In genomic region chr2:5589183-5589582, GRCh38 we compare ENCODE assay signal across 13 cellular contexts.
DNase-seq lines count a peak whose midpoint lies in the region; FAIRE-seq and TF ChIP-seq lines count a peak whose summit lies in the region.
"Had no signal": no experiment of that assay in that cellular context is flagged by ENCODE, and none has a peak within 500 bp of the region (broad histone marks: within the 10 kb centered on the region; RNA-seq: fewer than 3 reads in every experiment).

No MANE protein-coding gene starts in this region.

- CTCF ChIA-PET in H1 (lab: Charles Lee; ENCODE audit: partially characterized antibody): interaction anchor here (0.8 to 1.3 kb wide), 3 partner anchors 7 to 326 kb away, joined by 3 read pairs; no protein-coding TSS in a partner anchor

- no peak overlapping the region for H3K14ac ChIP-seq in H1 (ENCODE audit: insufficient read length)

- H3K56ac ChIP-seq in H1 (replicated peaks; ENCODE audit: insufficient read length, low read depth, low read length): no peak overlapping the region

- H2AFZ ChIP-seq in H1 (ENCODE audit: low read length): no peak overlapping the region

- no peak overlapping the region for H2AK5ac ChIP-seq in H1 (ENCODE audit: low read depth, low read length)

- FAIRE-seq in H1 (lab: Jason Lieb, UNC): no peak
- FAIRE-seq: GM12878, H54 had no signal

- WGBS in H1 (ENCODE audit: extremely low coverage in 1 of 2, insufficient coverage in 1 of 2, insufficient read length in 1 of 2, insufficient replicate concordance in 2 of 2, low coverage in 1 of 2, low lambda C conversion rate in 2 of 2, missing lambda C conversion rate in 1 of 2), 2 experiments: 81% methylated on average over 6 of the region's 6 CpGs; no CpG with 5 or more reads in 1 of the 2 experiments

- H2BK20ac ChIP-seq in H1 (ENCODE audit: low read length): no peak overlapping the region

- no peak for TF ChIP-seq POLR2A in H1 (IDR thresholded peaks at IDR 0.05; ENCODE audit: control extremely low read depth in 1 of 2, low read depth in 2 of 2, low read length in 2 of 2)

- POLR2A ChIA-PET in H1 (lab: Charles Lee; ENCODE audit: partially characterized antibody): no interaction called here

- no peak for TF ChIP-seq EP300 in H1 (IDR thresholded peaks at IDR 0.05; ENCODE audit: borderline replicate concordance in 1 of 2, low read depth in 2 of 2, low read length in 2 of 2)

- no peaks in the 10 kb centered on the region for H3K79me1 ChIP-seq in H1 (ENCODE audit: low read depth, low read length)

- no peaks in the 10 kb centered on the region for H3K4me1 ChIP-seq in H1 (replicated peaks in 1 of 4; ENCODE audit: control insufficient read depth in 3 of 4, insufficient read depth in 4 of 4, low read length in 3 of 4)
- H3K4me1 ChIP-seq: BLaER1 treated with 17β-estradiol and CSF1 and Interleukin-3, amounts not matched to agents 10 nM and 100 nM had no signal

- H3K4me3 ChIP-seq in H7 (ENCODE audit: insufficient read depth, low read depth, low read length) (no peak overlapping the region), H1 (ENCODE audit: extremely low read depth in 1 of 4, insufficient read depth in 2 of 4, low read depth in 3 of 4, low read length in 4 of 4) (no peak overlapping the region)
- H3K4me3 ChIP-seq: BLaER1 treated with 17β-estradiol and CSF1 and Interleukin-3, amounts not matched to agents 10 nM and 100 nM; GM12878 had no signal

- TF ChIP-seq CTCF in 22Rv1 (IDR thresholded peaks at IDR 0.05) (0 out of 2 replicates have a peak, but pooled peaks have one; percentile 7), H1 (IDR thresholded peaks at IDR 0.05; ENCODE audit: control extremely low read depth in 1 of 3, insufficient read depth in 1 of 3, low read depth in 1 of 3, low read length in 3 of 3) (peak in 2 of 3 experiments; percentile 48 to 51; a peak in 2 of 4 replicates)

- H3K4me2 ChIP-seq in H1 (ENCODE audit: insufficient read depth in 1 of 2, low read depth in 2 of 2, low read length in 2 of 2): no peak overlapping the region
- H3K4me2 ChIP-seq: BLaER1 treated with 17β-estradiol and CSF1 and Interleukin-3, amounts not matched to agents 10 nM and 100 nM had no signal

- H2BK15ac ChIP-seq in H1 (ENCODE audit: low read length): no peak overlapping the region

- H3K36me3 ChIP-seq in H7 (replicated peaks; ENCODE audit: control insufficient read depth, insufficient read depth, low read length) (no peaks in the 10 kb centered on the region), H1 (ENCODE audit: control insufficient read depth in 2 of 4, insufficient read depth in 4 of 4, low read length in 3 of 4) (no peaks in the 10 kb centered on the region)
- H3K36me3 ChIP-seq: BLaER1 treated with 17β-estradiol and CSF1 and Interleukin-3, amounts not matched to agents 10 nM and 100 nM had no signal

- no peaks in the 10 kb centered on the region; the same call in 1 of the 2 replicates for H3K23me2 ChIP-seq in H1 (ENCODE audit: low read depth, low read length)

- no peak overlapping the region for H3K23ac ChIP-seq in H1 (ENCODE audit: insufficient read length)

- no peak overlapping the region for H3K18ac ChIP-seq in H1 (ENCODE audit: extremely low read depth, low read length)

- no peak overlapping the region for H2BK120ac ChIP-seq in H1 (replicated peaks; ENCODE audit: low read depth, low read length)

- no peak overlapping the region for H3K9ac ChIP-seq in H1 (replicated peaks in 1 of 4; ENCODE audit: extremely low read depth in 1 of 4, low read depth in 3 of 4, low read length in 3 of 4)
- H3K9ac ChIP-seq: BLaER1 treated with 17β-estradiol and CSF1 and Interleukin-3, amounts not matched to agents 10 nM and 100 nM had no signal

- H3K4ac ChIP-seq in H1 (replicated peaks; ENCODE audit: insufficient read length, low read depth, low read length): no peak overlapping the region

- H3K79me2 ChIP-seq in H1 (ENCODE audit: control insufficient read depth in 1 of 2, insufficient read depth in 2 of 2, low read length in 2 of 2): no peaks in the 10 kb centered on the region

- H3K9me3 ChIP-seq in H1 (ENCODE audit: insufficient read depth in 2 of 2, low read depth in 1 of 2, low read length in 1 of 2): no peaks in the 10 kb centered on the region
- H3K9me3 ChIP-seq: BLaER1 treated with 17β-estradiol and CSF1 and Interleukin-3, amounts not matched to agents 10 nM and 100 nM had no signal

- H4K91ac ChIP-seq in H1 (replicated peaks; ENCODE audit: insufficient read length, low read length): no peak overlapping the region

- peak; percentile 45 for DNase-seq in H7
- DNase-seq in H1 (ENCODE audit: low read depth in 1 of 2, low spot score in 2 of 2): no peak
- DNase-seq in iPS-NIHi7 (ENCODE audit: extremely low spot score): peak; percentile 17
- DNase-seq in cerebellum (ENCODE audit: low spot score): no peak
- no peak for DNase-seq in OCI-M1 (lab: John Stamatoyannopoulos, UW)
- no peak for DNase-seq in NOMO-1 (lab: John Stamatoyannopoulos, UW; ENCODE audit: unreplicated experiment in 2 of 2)
- DNase-seq: Calu3; CD8-positive, alpha-beta T cell; DMS79 treated with DMSO at 0.1 percent for 48 hours had no signal

- H4K20me1 ChIP-seq in H1 (replicated peaks in 1 of 2; ENCODE audit: control insufficient read depth in 1 of 2, insufficient read depth in 2 of 2, low read length in 2 of 2): no peaks in the 10 kb centered on the region
- H4K20me1 ChIP-seq: BLaER1 treated with 17β-estradiol and CSF1 and Interleukin-3, amounts not matched to agents 10 nM and 100 nM had no signal

- H3K27me3 ChIP-seq in H7 (ENCODE audit: control insufficient read depth, insufficient read depth, low read length): no peaks in the 10 kb centered on the region
- H3K27me3 ChIP-seq in H1 (replicated peaks in 1 of 4; ENCODE audit: control insufficient read depth in 3 of 4, extremely low read depth in 1 of 4, insufficient read depth in 3 of 4, low read length in 3 of 4): no peaks in the 10 kb centered on the region
- H3K27me3 ChIP-seq: BLaER1 treated with 17β-estradiol and CSF1 and Interleukin-3, amounts not matched to agents 10 nM and 100 nM had no signal

- H3K27ac ChIP-seq in 22Rv1 (no peak overlapping the region), H1 (ENCODE audit: low read depth, low read length) (no peak overlapping the region)
- H3K27ac ChIP-seq: BLaER1 treated with 17β-estradiol and CSF1 and Interleukin-3, amounts not matched to agents 10 nM and 100 nM had no signal

- H4K8ac ChIP-seq in H1 (ENCODE audit: extremely low read depth, insufficient read depth, low read length): no peak overlapping the region

- H4K5ac ChIP-seq in H1 (ENCODE audit: insufficient read length, low read depth, low read length): no peak overlapping the region

- H2BK5ac ChIP-seq in H1 (ENCODE audit: low read depth, low read length): no peak overlapping the region

- peak; percentile 29 to 34; a peak in 2 of 4 replicates for TF ChIP-seq RAD21 in H1 (IDR thresholded peaks at IDR 0.05 in 1 of 2, conservative IDR thresholded peaks at IDR 0.05 in 1 of 2; ENCODE audit: low read depth in 2 of 2, low read length in 2 of 2)

- H2BK12ac ChIP-seq in H1 (ENCODE audit: low read depth, low read length): no peak overlapping the region

TF ChIP-seq in H1, 55 proteins besides CTCF, POLR2A, EP300 and RAD21:
- no peak for TF ChIP-seq EZH2 (IDR thresholded peaks at IDR 0.05; ENCODE audit: low read depth, low read length, severe bottlenecking)
- no peak for TF ChIP-seq EGR1 (IDR thresholded peaks at IDR 0.05; ENCODE audit: borderline replicate concordance, low read depth, low read length)
- TF ChIP-seq HDAC2 (IDR thresholded peaks at IDR 0.05; ENCODE audit: borderline replicate concordance in 1 of 2, low read depth in 2 of 2, low read length in 2 of 2): no peak
- no peak for TF ChIP-seq POU5F1 (IDR thresholded peaks at IDR 0.05; ENCODE audit: low read depth, low read length)
- no peak for TF ChIP-seq JUND (IDR thresholded peaks at IDR 0.05; ENCODE audit: low read length)

Comparison
In these comparisons a context has a peak if more than half of its experiments do, and no peak if none do; other contexts are left out.
1. DNase-seq: peak in H7 (single experiment) and iPS-NIHi7 (single experiment); none in H1 (0 of 2), cerebellum (single experiment), OCI-M1 (single experiment) and NOMO-1 (0 of 2).